ENCODE assay signal across 1 cellular context in the genomic region with DNA sequence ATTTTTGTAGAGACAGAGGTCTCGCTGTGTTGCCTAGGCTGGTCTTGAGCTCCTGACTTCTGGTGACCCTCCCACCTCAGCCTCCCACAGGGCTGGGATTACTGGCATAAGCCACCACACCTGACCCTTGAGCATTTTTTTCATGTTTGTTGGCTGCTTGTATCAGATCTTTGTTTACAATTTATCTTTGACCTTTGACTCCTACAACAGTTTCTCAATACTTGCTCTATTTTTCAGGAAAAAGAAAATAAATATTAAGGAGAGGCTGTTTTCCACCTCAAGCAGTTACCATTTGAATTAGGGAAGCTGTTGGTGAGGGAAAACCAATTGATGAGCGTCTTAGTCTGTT.
TF ChIP-seq lines count a peak whose summit lies in the region.

No MANE protein-coding gene starts in this region.

TF ChIP-seq in HepG2, 621 proteins besides CTCF, POLR2A, EP300 and RAD21 (continued from another document and continues in another):
- TF ChIP-seq, protein P1, sequence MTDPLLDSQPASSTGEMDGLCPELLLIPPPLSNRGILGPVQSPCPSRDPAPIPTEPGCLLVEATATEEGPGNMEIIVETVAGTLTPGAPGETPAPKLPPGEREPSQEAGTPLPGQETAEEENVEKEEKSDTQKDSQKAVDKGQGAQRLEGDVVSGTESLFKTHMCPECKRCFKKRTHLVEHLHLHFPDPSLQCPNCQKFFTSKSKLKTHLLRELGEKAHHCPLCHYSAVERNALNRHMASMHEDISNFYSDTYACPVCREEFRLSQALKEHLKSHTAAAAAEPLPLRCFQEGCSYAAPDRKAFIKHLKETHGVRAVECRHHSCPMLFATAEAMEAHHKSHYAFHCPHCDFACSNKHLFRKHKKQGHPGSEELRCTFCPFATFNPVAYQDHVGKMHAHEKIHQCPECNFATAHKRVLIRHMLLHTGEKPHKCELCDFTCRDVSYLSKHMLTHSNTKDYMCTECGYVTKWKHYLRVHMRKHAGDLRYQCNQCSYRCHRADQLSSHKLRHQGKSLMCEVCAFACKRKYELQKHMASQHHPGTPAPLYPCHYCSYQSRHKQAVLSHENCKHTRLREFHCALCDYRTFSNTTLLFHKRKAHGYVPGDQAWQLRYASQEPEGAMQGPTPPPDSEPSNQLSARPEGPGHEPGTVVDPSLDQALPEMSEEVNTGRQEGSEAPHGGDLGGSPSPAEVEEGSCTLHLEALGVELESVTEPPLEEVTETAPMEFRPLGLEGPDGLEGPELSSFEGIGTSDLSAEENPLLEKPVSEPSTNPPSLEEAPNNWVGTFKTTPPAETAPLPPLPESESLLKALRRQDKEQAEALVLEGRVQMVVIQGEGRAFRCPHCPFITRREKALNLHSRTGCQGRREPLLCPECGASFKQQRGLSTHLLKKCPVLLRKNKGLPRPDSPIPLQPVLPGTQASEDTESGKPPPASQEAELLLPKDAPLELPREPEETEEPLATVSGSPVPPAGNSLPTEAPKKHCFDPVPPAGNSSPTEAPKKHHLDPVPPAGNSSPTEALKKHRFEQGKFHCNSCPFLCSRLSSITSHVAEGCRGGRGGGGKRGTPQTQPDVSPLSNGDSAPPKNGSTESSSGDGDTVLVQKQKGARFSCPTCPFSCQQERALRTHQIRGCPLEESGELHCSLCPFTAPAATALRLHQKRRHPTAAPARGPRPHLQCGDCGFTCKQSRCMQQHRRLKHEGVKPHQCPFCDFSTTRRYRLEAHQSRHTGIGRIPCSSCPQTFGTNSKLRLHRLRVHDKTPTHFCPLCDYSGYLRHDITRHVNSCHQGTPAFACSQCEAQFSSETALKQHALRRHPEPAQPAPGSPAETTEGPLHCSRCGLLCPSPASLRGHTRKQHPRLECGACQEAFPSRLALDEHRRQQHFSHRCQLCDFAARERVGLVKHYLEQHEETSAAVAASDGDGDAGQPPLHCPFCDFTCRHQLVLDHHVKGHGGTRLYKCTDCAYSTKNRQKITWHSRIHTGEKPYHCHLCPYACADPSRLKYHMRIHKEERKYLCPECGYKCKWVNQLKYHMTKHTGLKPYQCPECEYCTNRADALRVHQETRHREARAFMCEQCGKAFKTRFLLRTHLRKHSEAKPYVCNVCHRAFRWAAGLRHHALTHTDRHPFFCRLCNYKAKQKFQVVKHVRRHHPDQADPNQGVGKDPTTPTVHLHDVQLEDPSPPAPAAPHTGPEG (CRISPR knock-in tag; IDR thresholded peaks at IDR 0.05), result no peak
- TF ChIP-seq ZNF746 (CRISPR knock-in tag; IDR thresholded peaks at IDR 0.05) (no peak), JUND (CRISPR knock-in tag; IDR thresholded peaks at IDR 0.05) (no peak), ZNF687 (CRISPR knock-in tag; IDR thresholded peaks at IDR 0.05) (no peak; the same call in 1 of the 2 replicates), ZNF660 (CRISPR knock-in tag; IDR thresholded peaks at IDR 0.05; ENCODE audit: borderline replicate concordance, low read depth) (no peak), ZFP1 (CRISPR knock-in tag; IDR thresholded peaks at IDR 0.05) (no peak), ZNF30 (CRISPR knock-in tag; IDR thresholded peaks at IDR 0.05) (no peak), ZNF513 (CRISPR knock-in tag; conservative IDR thresholded peaks at IDR 0.05) (no peak), TBL1XR1 (IDR thresholded peaks at IDR 0.05; ENCODE audit: borderline replicate concordance, low read length, partially characterized antibody) (peak; percentile 42), PHF5A (CRISPR knock-in tag; IDR thresholded peaks at IDR 0.05; ENCODE audit: low read depth, unreplicated experiment) (no peak), ZNF605 (CRISPR knock-in tag; IDR thresholded peaks at IDR 0.05) (no peak), NR2F6 (IDR thresholded peaks at IDR 0.05) (peak; percentile 98), NR2F6 (CRISPR knock-in tag; IDR thresholded peaks at IDR 0.05) (peak; percentile 96), ZNF619 (CRISPR knock-in tag; IDR thresholded peaks at IDR 0.05) (no peak), SIX1 (CRISPR knock-in tag; IDR thresholded peaks at IDR 0.05; ENCODE audit: borderline replicate concordance) (no peak), HMGXB4 (CRISPR knock-in tag; IDR thresholded peaks at IDR 0.05; ENCODE audit: borderline replicate concordance in 1 of 2, low read depth in 1 of 2) (no peak), ZNF205 (CRISPR knock-in tag; IDR thresholded peaks at IDR 0.05) (no peak), AKAP8 (CRISPR knock-in tag; IDR thresholded peaks at IDR 0.05) (no peak), ZNF296 (CRISPR knock-in tag; conservative IDR thresholded peaks at IDR 0.05) (no peak), ARHGAP35 (CRISPR knock-in tag; IDR thresholded peaks at IDR 0.05; ENCODE audit: borderline replicate concordance) (no peak), ZBTB46 (CRISPR knock-in tag; IDR thresholded peaks at IDR 0.05; ENCODE audit: borderline replicate concordance) (no peak), HOXD1 (CRISPR knock-in tag; IDR thresholded peaks at IDR 0.05) (no peak), ZNF567 (CRISPR knock-in tag; IDR thresholded peaks at IDR 0.05; ENCODE audit: borderline replicate concordance) (no peak), ZNF446 (CRISPR knock-in tag; IDR thresholded peaks at IDR 0.05) (no peak), FUBP1 (CRISPR knock-in tag; IDR thresholded peaks at IDR 0.05; ENCODE audit: borderline replicate concordance) (no peak), ZNF772 (CRISPR knock-in tag; IDR thresholded peaks at IDR 0.05) (no peak), TAF1 (CRISPR knock-in tag; IDR thresholded peaks at IDR 0.05) (no peak), ZNF7 (CRISPR knock-in tag; IDR thresholded peaks at IDR 0.05) (no peak), SETDB1 (CRISPR knock-in tag; IDR thresholded peaks at IDR 0.05; ENCODE audit: borderline replicate concordance) (no peak), NFIC (IDR thresholded peaks at IDR 0.05; ENCODE audit: low read length) (peak; percentile 70; the same call in 1 of the 2 replicates), ZNF816 (CRISPR knock-in tag; IDR thresholded peaks at IDR 0.05; ENCODE audit: borderline replicate concordance) (no peak), ZKSCAN5 (CRISPR knock-in tag; IDR thresholded peaks at IDR 0.05) (no peak), RBAK (CRISPR knock-in tag; IDR thresholded peaks at IDR 0.05) (no peak), SP1 (IDR thresholded peaks at IDR 0.05) (no peak), SP1 (CRISPR knock-in tag; IDR thresholded peaks at IDR 0.05) (no peak), ZBTB42 (CRISPR knock-in tag; IDR thresholded peaks at IDR 0.05) (no peak), MTERF4 (CRISPR knock-in tag; IDR thresholded peaks at IDR 0.05) (no peak), ELF1 (CRISPR knock-in tag; IDR thresholded peaks at IDR 0.05) (no peak), ATF7 (IDR thresholded peaks at IDR 0.05) (no peak), ATF7 (CRISPR knock-in tag; IDR thresholded peaks at IDR 0.05) (no peak), SMARCE1 (IDR thresholded peaks at IDR 0.05; ENCODE audit: borderline replicate concordance) (no peak), CSRNP1 (CRISPR knock-in tag; IDR thresholded peaks at IDR 0.05) (no peak), PLRG1 (conservative IDR thresholded peaks at IDR 0.05) (no peak)
- TF ChIP-seq, protein P2, sequence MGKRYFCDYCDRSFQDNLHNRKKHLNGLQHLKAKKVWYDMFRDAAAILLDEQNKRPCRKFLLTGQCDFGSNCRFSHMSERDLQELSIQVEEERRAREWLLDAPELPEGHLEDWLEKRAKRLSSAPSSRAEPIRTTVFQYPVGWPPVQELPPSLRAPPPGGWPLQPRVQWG (CRISPR knock-in tag; IDR thresholded peaks at IDR 0.05; ENCODE audit: borderline replicate concordance, low read depth), result no peak
